16 cellular contexts compared by ENCODE assay signal in genomic region chr14:41349289-41349910, GRCh38.
DNase-seq lines count a peak whose midpoint lies in the region; ATAC-seq, FAIRE-seq and TF ChIP-seq lines count a peak whose summit lies in the region.
"Had no signal": no experiment of that assay in that cellular context is flagged by ENCODE, and none has a peak within 500 bp of the region (broad histone marks: within the 10 kb centered on the region; RNA-seq: fewer than 3 reads in every experiment).

No MANE protein-coding gene starts in this region.

- TF ChIP-seq CTCF in PC-3 (conservative IDR thresholded peaks at IDR 0.05; ENCODE audit: low read depth, low read length): no peak
- TF ChIP-seq CTCF in HepG2 (CRISPR knock-in tag; IDR thresholded peaks at IDR 0.05): no peak

- ATAC-seq in PC-3 (peak; percentile 22; the same call in 1 of the 2 replicates), HepG2 (peak; percentile 60)
- ATAC-seq in stimulated activated effector memory CD8-positive, alpha-beta T cell treated with anti-CD3 and anti-CD28 coated beads, Interleukin-12 subunit alpha, Interleukin-12 subunit beta, amount 100 ng/mL, for 72 hours: peak; percentile 40
- ATAC-seq: A549, HCT116 had no signal

- no peak for TF ChIP-seq RAD21 in HepG2 (CRISPR knock-in tag; IDR thresholded peaks at IDR 0.05)

- H2AFZ ChIP-seq in PC-3 (ENCODE audit: low read length) (no peak overlapping the region), HepG2 (ENCODE audit: low read length) (no peak overlapping the region)

- no peaks in the 10 kb centered on the region for H3K27me3 Mint-ChIP-seq in CD4-positive, alpha-beta memory T cell
- H3K27me3 Mint-ChIP-seq: CD8-positive, alpha-beta memory T cell had no signal

- H3K9me2 ChIP-seq in PC-3 (replicated peaks; ENCODE audit: low read length): no peaks in the 10 kb centered on the region

- no peaks in the 10 kb centered on the region for H3K36me3 ChIP-seq in PC-3 (ENCODE audit: low read depth, low read length)
- H3K36me3 ChIP-seq in HepG2 (replicated peaks in 1 of 2; ENCODE audit: control insufficient read depth in 1 of 2, insufficient read depth in 2 of 2, low read length in 2 of 2): no peaks in the 10 kb centered on the region
- H3K36me3 ChIP-seq in CD4-positive, alpha-beta memory T cell (ENCODE audit: insufficient read depth, low read length): no peaks in the 10 kb centered on the region

- H3K9me3 ChIP-seq in PC-3 (ENCODE audit: low read length) (no peaks in the 10 kb centered on the region), HepG2 (ENCODE audit: low read length) (peaks cover 75% of the 10 kb centered on the region)
- H3K9me3 ChIP-seq in CD4-positive, alpha-beta memory T cell (ENCODE audit: control insufficient read depth in 1 of 2, low read length in 2 of 2): no peaks in the 10 kb centered on the region
- H3K9me3 ChIP-seq: A549, Caco-2 had no signal

- BruUV-seq in PC-3 (replicated peaks; lab: Mats Ljungman, UMichigan): no TSS peak
- no TSS peak for BruUV-seq in HepG2 (replicated peaks; lab: Mats Ljungman, UMichigan)

- TF ChIP-seq POLR2A in HepG2 (IDR thresholded peaks at IDR 0.05; ENCODE audit: insufficient read depth in 1 of 2, low read depth in 2 of 2, low read length in 2 of 2): no peak

- in situ Hi-C loops in HepG2 (cut with HindIII; ENCODE audit: extremely low pct_ligation_motif_present, low pct_unique_long_range_greater_than_20kb): no loop called here

- H3K27ac ChIP-seq in PC-3 (ENCODE audit: low read length) (no peak overlapping the region), HepG2 (ENCODE audit: extremely low read length, insufficient read depth, low read length) (no peak overlapping the region)
- H3K27ac ChIP-seq in CD4-positive, alpha-beta memory T cell (ENCODE audit: low read depth, low read length): no peak overlapping the region
- H3K27ac ChIP-seq: A549 had no signal

- peaks cover 3% of the 10 kb centered on the region for H3K9me3 Mint-ChIP-seq in stimulated activated effector memory CD8-positive, alpha-beta T cell treated with anti-CD3 and anti-CD28 coated beads, Interleukin-12 subunit alpha, Interleukin-12 subunit beta, amount 100 ng/mL, for 72 hours
- peaks cover 0 to 2% (median 0%) of the 10 kb centered on the region in 8 donors for H3K9me3 Mint-ChIP-seq in CD4-positive, alpha-beta memory T cell

- H3K27ac Mint-ChIP-seq in stimulated activated effector memory CD8-positive, alpha-beta T cell treated with anti-CD3 and anti-CD28 coated beads, Interleukin-12 subunit alpha, Interleukin-12 subunit beta, amount 100 ng/mL, for 72 hours: no peak overlapping the region
- no peak overlapping the region for H3K27ac Mint-ChIP-seq in CD4-positive, alpha-beta memory T cell
- H3K27ac Mint-ChIP-seq: CD14-positive monocyte had no signal

- WGBS in HepG2 (ENCODE audit: low lambda C conversion rate): 15% methylated on average over 8 of the region's 8 CpGs

- H3K4me3 Mint-ChIP-seq in stimulated activated effector memory CD8-positive, alpha-beta T cell treated with anti-CD3 and anti-CD28 coated beads, Interleukin-12 subunit alpha, Interleukin-12 subunit beta, amount 100 ng/mL, for 72 hours: no peak overlapping the region
- no peak overlapping the region for H3K4me3 Mint-ChIP-seq in CD4-positive, alpha-beta memory T cell
- H3K4me3 Mint-ChIP-seq: CD14-positive monocyte; CD8-positive, alpha-beta memory T cell had no signal

- no peak for DNase-seq in PC-3
- DNase-seq in HepG2 (ENCODE audit: low spot score): no peak
- DNase-seq in stimulated activated effector memory CD8-positive, alpha-beta T cell treated with anti-CD3 and anti-CD28 coated beads, Interleukin-12 subunit alpha, Interleukin-12 subunit beta, amount 100 ng/mL, for 72 hours (ENCODE audit: low spot score in 2 of 2): no peak
- no peak for DNase-seq in activated T-cell treated with anti-CD3 and anti-CD28 coated beads, Interleukin-2, amount 50 U/mL, for 48 hours
- DNase-seq in CD4-positive, alpha-beta memory T cell: no peak
- no peak for DNase-seq in SKM-1 (lab: John Stamatoyannopoulos, UW; ENCODE audit: unreplicated experiment)
- DNase-seq: Caco-2; CD8-positive, alpha-beta memory T cell; DND-41; GDM1 had no signal

- H3K27me3 ChIP-seq in PC-3 (ENCODE audit: low read length) (no peaks in the 10 kb centered on the region), HepG2 (ENCODE audit: control insufficient read depth in 1 of 2, insufficient read depth in 2 of 2, low read length in 2 of 2) (no peaks in the 10 kb centered on the region)
- H3K27me3 ChIP-seq in CD4-positive, alpha-beta memory T cell (ENCODE audit: insufficient read depth, low read length): no peaks in the 10 kb centered on the region

- H3F3A ChIP-seq in PC-3 (ENCODE audit: low read length, unreplicated experiment): no peaks in the 10 kb centered on the region

- no peak for FAIRE-seq in HepG2 (lab: Jason Lieb, UNC)
- FAIRE-seq: A549, GM12892, GM19239, HTR-8/SVneo had no signal

- no peaks in the 10 kb centered on the region for H3K4me1 Mint-ChIP-seq in stimulated activated effector memory CD8-positive, alpha-beta T cell treated with anti-CD3 and anti-CD28 coated beads, Interleukin-12 subunit alpha, Interleukin-12 subunit beta, amount 100 ng/mL, for 72 hours
- H3K4me1 Mint-ChIP-seq in CD4-positive, alpha-beta memory T cell: no peaks in the 10 kb centered on the region
- H3K4me1 Mint-ChIP-seq: CD14-positive monocyte; CD8-positive, alpha-beta memory T cell had no signal

- H3K4me2 ChIP-seq in PC-3 (ENCODE audit: low read length) (no peak overlapping the region), HepG2 (ENCODE audit: low read depth, low read length) (no peak overlapping the region)
- H3K4me2 ChIP-seq: A549 had no signal

- H3K4me1 ChIP-seq in PC-3 (ENCODE audit: insufficient read depth, low read length) (no peaks in the 10 kb centered on the region), HepG2 (ENCODE audit: insufficient read depth, low read length) (no peaks in the 10 kb centered on the region)
- no peaks in the 10 kb centered on the region for H3K4me1 ChIP-seq in CD4-positive, alpha-beta memory T cell (ENCODE audit: insufficient read depth, low read length)
- H3K4me1 ChIP-seq: A549, Caco-2 had no signal

- CTCF ChIA-PET in PC-3 (lab: Charles Lee) (no interaction called here), HepG2 (lab: Yijun Ruan, JAX; ENCODE audit: low intra/inter-chr PET ratio, low total read pairs) (no interaction called here)
- CTCF ChIA-PET in CD4-positive, alpha-beta memory T cell (lab: Charles Lee; ENCODE audit: partially characterized antibody): no interaction called here

- H3K79me2 ChIP-seq in PC-3 (ENCODE audit: low read length): no peaks in the 10 kb centered on the region
- no peaks in the 10 kb centered on the region for H3K79me2 ChIP-seq in HepG2 (ENCODE audit: insufficient read depth, low read length)

- no peaks in the 10 kb centered on the region for H4K20me1 ChIP-seq in PC-3 (ENCODE audit: low read length)
- H4K20me1 ChIP-seq in HepG2 (ENCODE audit: insufficient read depth, low read length): no peaks in the 10 kb centered on the region

- intact Hi-C loops in PC-3 (cut with micrococcal nuclease): no loop called here
- intact Hi-C loops in HepG2 (cut with micrococcal nuclease; ENCODE audit: unreplicated experiment): no loop called here
- intact Hi-C loops in CD4-positive, alpha-beta memory T cell (cut with micrococcal nuclease): no loop called here

- POLR2A ChIA-PET in PC-3 (lab: Charles Lee; ENCODE audit: unreplicated experiment) (no interaction called here), HepG2 (lab: Yijun Ruan, JAX) (no interaction called here)
- POLR2A ChIA-PET in CD4-positive, alpha-beta memory T cell (lab: Charles Lee; ENCODE audit: partially characterized antibody): no interaction called here

- H3K9ac ChIP-seq in PC-3 (ENCODE audit: low read length): no peak overlapping the region
- no peak overlapping the region for H3K9ac ChIP-seq in HepG2 (ENCODE audit: insufficient read depth, low read depth, low read length)

- TF ChIP-seq EP300 in HepG2 (IDR thresholded peaks at IDR 0.05; ENCODE audit: low read depth in 2 of 2, low read length in 2 of 2) (no peak), HepG2 (CRISPR knock-in tag; IDR thresholded peaks at IDR 0.05; ENCODE audit: borderline replicate concordance) (no peak)

- H3K4me3 ChIP-seq in PC-3 (ENCODE audit: low read length): no peak overlapping the region
- no peak overlapping the region for H3K4me3 ChIP-seq in HepG2 (replicated peaks in 1 of 3; ENCODE audit: insufficient read depth in 1 of 3, low read depth in 2 of 3, low read length in 3 of 3)
- H3K4me3 ChIP-seq in CD4-positive, alpha-beta memory T cell (ENCODE audit: low read length in 2 of 2): no peak overlapping the region
- H3K4me3 ChIP-seq: A549 had no signal

- H3K36me3 Mint-ChIP-seq in stimulated activated effector memory CD8-positive, alpha-beta T cell treated with anti-CD3 and anti-CD28 coated beads, Interleukin-12 subunit alpha, Interleukin-12 subunit beta, amount 100 ng/mL, for 72 hours: no peaks in the 10 kb centered on the region
- H3K36me3 Mint-ChIP-seq in CD4-positive, alpha-beta memory T cell: no peaks in the 10 kb centered on the region
- H3K36me3 Mint-ChIP-seq: CD14-positive monocyte; CD8-positive, alpha-beta memory T cell had no signal

TF ChIP-seq in HepG2, 621 proteins besides CTCF, POLR2A, EP300 and RAD21 (continues in another document):
- TF ChIP-seq GLMP (CRISPR knock-in tag; IDR thresholded peaks at IDR 0.05; ENCODE audit: borderline replicate concordance) (0 out of 2 replicates have a peak, but pooled peaks have one; percentile 22), SKIL (CRISPR knock-in tag; IDR thresholded peaks at IDR 0.05; ENCODE audit: borderline replicate concordance) (peak; percentile 28; the same call in 1 of the 2 replicates), MIXL1 (CRISPR knock-in tag; IDR thresholded peaks at IDR 0.05) (no peak)
